In genomic region chr11:68325894-68326220, GRCh38 we compare ENCODE assay signal across 15 cellular contexts. TPM values are rescaled to one million over a fixed set of nuclear protein-coding genes. Genes with fewer than 3 reads are reported as not detected.
DNase-seq lines count a peak whose midpoint lies in the region; ATAC-seq and TF ChIP-seq lines count a peak whose summit lies in the region.
"Had no signal": no experiment of that assay in that cellular context is flagged by ENCODE, and none has a peak within 500 bp of the region (broad histone marks: within the 10 kb centered on the region; RNA-seq: fewer than 3 reads in every experiment).

No MANE protein-coding gene starts in this region.

- no TSS peak for BruUV-seq in Panc1 (replicated peaks; lab: Mats Ljungman, UMichigan)

- H3K27me3 Mint-ChIP-seq in GM23338 (ENCODE audit: insufficient read depth, low read depth, poor library complexity), result peaks cover 7% of the 10 kb centered on the region

- H3K36me3 ChIP-seq in GM23338 (ENCODE audit: insufficient read depth) (no peaks in the 10 kb centered on the region), Panc1 (ENCODE audit: control insufficient read depth, insufficient read depth, low read length) (no peaks in the 10 kb centered on the region), liver (ENCODE audit: control insufficient read depth in 4 of 4, insufficient read depth in 3 of 4, low read depth in 1 of 4, low read length in 3 of 4) (no peaks in the 10 kb centered on the region)
- H3K36me3 ChIP-seq: HAP-1 had no signal

- no peaks in the 10 kb centered on the region for H3K27me3 ChIP-seq in GM23338 (ENCODE audit: insufficient read depth)
- no peaks in the 10 kb centered on the region for H3K27me3 ChIP-seq in Panc1 (ENCODE audit: control insufficient read depth, insufficient read depth, low read length)
- H3K27me3 ChIP-seq in liver (ENCODE audit: control insufficient read depth in 4 of 4, insufficient read depth in 4 of 4, low read length in 3 of 4), result no peaks in the 10 kb centered on the region

- in situ Hi-C loops in Panc1 (cut with HindIII; ENCODE audit: low pct_unique_long_range_greater_than_20kb, low sequenced_read_pairs), result no loop called here

- H3K9ac ChIP-seq in liver (ENCODE audit: low read depth in 1 of 2, low read length in 2 of 2), result no peak overlapping the region

- peaks cover 3% of the 10 kb centered on the region for H4K20me1 ChIP-seq in GM23338 (replicated peaks; ENCODE audit: insufficient read depth)

- no peaks in the 10 kb centered on the region for H3K9me2 ChIP-seq in GM23338 (ENCODE audit: insufficient read depth)

- peaks cover 83% of the 10 kb centered on the region for H3K79me2 ChIP-seq in GM23338 (replicated peaks; ENCODE audit: insufficient read depth)

- no peak overlapping the region for H2AFZ ChIP-seq in GM23338

- no peak overlapping the region for H3K4me3 Mint-ChIP-seq in GM23338

- H3K27ac ChIP-seq in GM23338 (ENCODE audit: low read depth), result no peak overlapping the region
- peak overlapping the region; percentile 37; the same call in 1 of the 2 replicates for H3K27ac ChIP-seq in Panc1 (ENCODE audit: low read length)
- H3K27ac ChIP-seq in liver (ENCODE audit: low read depth in 1 of 2, low read length in 2 of 2), result peak overlapping the region; percentile 76 to 84
- H3K27ac ChIP-seq: C4-2B, HL-60 had no signal

- TF ChIP-seq RAD21 in liver (IDR thresholded peaks at IDR 0.05), result no peak

- ATAC-seq in GM23338 (no peak), Panc1 (no peak), sciatic nerve (peak; percentile 18), HG03520 (IDR thresholded peaks at IDR 0.05; ENCODE audit: unreplicated experiment) (no peak)

- H3F3A ChIP-seq in GM23338 (replicated peaks; ENCODE audit: low read depth), result no peaks in the 10 kb centered on the region

- H3K4me1 Mint-ChIP-seq in GM23338, result peaks cover 65% of the 10 kb centered on the region

- H3K36me3 Mint-ChIP-seq in GM23338 (ENCODE audit: low read depth), result peaks cover 9% of the 10 kb centered on the region

- no peak overlapping the region for H3K4me2 ChIP-seq in GM23338

- POLR2A ChIA-PET in Panc1 (lab: Charles Lee), result no interaction called here

- CTCF ChIA-PET in Panc1 (lab: Charles Lee), result interaction anchor here (1.3 kb wide), 1 partner anchor 12 kb away, joined by 3 read pairs; no protein-coding TSS in a partner anchor

- no peaks in the 10 kb centered on the region for H3K9me3 ChIP-seq in Panc1 (ENCODE audit: control insufficient read depth, insufficient read depth, low read depth, low read length)
- no peaks in the 10 kb centered on the region for H3K9me3 ChIP-seq in liver (ENCODE audit: control insufficient read depth in 4 of 4, low read length in 3 of 4)
- H3K9me3 ChIP-seq: HAP-1 had no signal

- no peak overlapping the region for H3K4me3 ChIP-seq in GM23338
- no peak overlapping the region for H3K4me3 ChIP-seq in Panc1 (ENCODE audit: low read depth in 2 of 2, low read length in 2 of 2)
- no peak overlapping the region for H3K4me3 ChIP-seq in liver (ENCODE audit: low read depth in 1 of 3, low read length in 3 of 3)
- H3K4me3 ChIP-seq: HAP-1 had no signal

- peaks cover 36% of the 10 kb centered on the region for H3K4me1 ChIP-seq in GM23338 (ENCODE audit: insufficient read depth)
- peaks cover 88% of the 10 kb centered on the region for H3K4me1 ChIP-seq in Panc1 (ENCODE audit: control insufficient read depth, insufficient read depth, low read length)
- H3K4me1 ChIP-seq in liver (ENCODE audit: control insufficient read depth in 4 of 4, insufficient read depth in 4 of 4, low read length in 3 of 4), result peaks cover 53 to 96% (median 87%) of the 10 kb centered on the region in 4 donors
- H3K4me1 ChIP-seq: HAP-1 had no signal

- WGBS in liver, result 87% methylated on average over 14 of the region's 14 CpGs

- DNase-seq in GM23338 (ENCODE audit: low spot score) (peak; percentile 36), Panc1 (ENCODE audit: low read depth, low spot score) (no peak), sciatic nerve (ENCODE audit: low spot score) (no peak), NCI-H1694 treated with DMSO at 0.1 percent for 48 hours (lab: John Stamatoyannopoulos, UW) (no peak), NCI-H2196 treated with DMSO at 0.1 percent for 48 hours (lab: John Stamatoyannopoulos, UW; ENCODE audit: unreplicated experiment) (no peak)
- DNase-seq: DMS79 treated with DMSO at 0.1 percent for 48 hours, IMR-90, NCI-H1048, NCI-H1436, NCI-H2029 had no signal

- intact Hi-C loops in Panc1 (cut with micrococcal nuclease; ENCODE audit: unreplicated experiment) (no loop called here), sciatic nerve (cut with DNase I) (no loop called here)

- no peaks in the 10 kb centered on the region; the same call in 2 of the 3 replicates for H3K9me3 Mint-ChIP-seq in GM23338

- TF ChIP-seq CTCF in GM23338 (conservative IDR thresholded peaks at IDR 0.05; ENCODE audit: low read depth in 2 of 2) (no peak), Panc1 (IDR thresholded peaks at IDR 0.05) (no peak), liver (IDR thresholded peaks at IDR 0.05; ENCODE audit: low read depth, low read length, missing input control) (no peak)

- no peak overlapping the region for H3K27ac Mint-ChIP-seq in GM23338

TF ChIP-seq in GM23338, 12 proteins besides CTCF, POLR2A, EP300 and RAD21 (continues in another document):
- TF ChIP-seq, protein P1, sequence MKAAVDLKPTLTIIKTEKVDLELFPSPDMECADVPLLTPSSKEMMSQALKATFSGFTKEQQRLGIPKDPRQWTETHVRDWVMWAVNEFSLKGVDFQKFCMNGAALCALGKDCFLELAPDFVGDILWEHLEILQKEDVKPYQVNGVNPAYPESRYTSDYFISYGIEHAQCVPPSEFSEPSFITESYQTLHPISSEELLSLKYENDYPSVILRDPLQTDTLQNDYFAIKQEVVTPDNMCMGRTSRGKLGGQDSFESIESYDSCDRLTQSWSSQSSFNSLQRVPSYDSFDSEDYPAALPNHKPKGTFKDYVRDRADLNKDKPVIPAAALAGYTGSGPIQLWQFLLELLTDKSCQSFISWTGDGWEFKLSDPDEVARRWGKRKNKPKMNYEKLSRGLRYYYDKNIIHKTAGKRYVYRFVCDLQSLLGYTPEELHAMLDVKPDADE (IDR thresholded peaks at IDR 0.05), result no peak
- TF ChIP-seq ZNF331 (CRISPR knock-in tag; IDR thresholded peaks at IDR 0.05; ENCODE audit: low read depth), result no peak

TF ChIP-seq in liver, 16 proteins besides CTCF, POLR2A, EP300 and RAD21 (continues in another document):
- no peak for TF ChIP-seq ATF3 (IDR thresholded peaks at IDR 0.05)
- TF ChIP-seq HNF4A (conservative IDR thresholded peaks at IDR 0.05), result no peak
- TF ChIP-seq, protein P2, sequence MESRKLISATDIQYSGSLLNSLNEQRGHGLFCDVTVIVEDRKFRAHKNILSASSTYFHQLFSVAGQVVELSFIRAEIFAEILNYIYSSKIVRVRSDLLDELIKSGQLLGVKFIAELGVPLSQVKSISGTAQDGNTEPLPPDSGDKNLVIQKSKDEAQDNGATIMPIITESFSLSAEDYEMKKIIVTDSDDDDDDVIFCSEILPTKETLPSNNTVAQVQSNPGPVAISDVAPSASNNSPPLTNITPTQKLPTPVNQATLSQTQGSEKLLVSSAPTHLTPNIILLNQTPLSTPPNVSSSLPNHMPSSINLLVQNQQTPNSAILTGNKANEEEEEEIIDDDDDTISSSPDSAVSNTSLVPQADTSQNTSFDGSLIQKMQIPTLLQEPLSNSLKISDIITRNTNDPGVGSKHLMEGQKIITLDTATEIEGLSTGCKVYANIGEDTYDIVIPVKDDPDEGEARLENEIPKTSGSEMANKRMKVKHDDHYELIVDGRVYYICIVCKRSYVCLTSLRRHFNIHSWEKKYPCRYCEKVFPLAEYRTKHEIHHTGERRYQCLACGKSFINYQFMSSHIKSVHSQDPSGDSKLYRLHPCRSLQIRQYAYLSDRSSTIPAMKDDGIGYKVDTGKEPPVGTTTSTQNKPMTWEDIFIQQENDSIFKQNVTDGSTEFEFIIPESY (IDR thresholded peaks at IDR 0.05), result no peak
- no peak for TF ChIP-seq YY1 (IDR thresholded peaks at IDR 0.05)
- TF ChIP-seq FOXA1 (IDR thresholded peaks at IDR 0.05), result no peak
- no peak for TF ChIP-seq SP1 (IDR thresholded peaks at IDR 0.05)

RNA-seq across cellular contexts. Expression of gene LRP5, which starts 13.5 kb away (rescaled TPM):
- 35.1 and 51.1 TPM in 2 replicates for total RNA-seq in GM23338 (2014; rRNA removed; shearing (Covaris generic))
- polyA plus RNA-seq in GM23338 (2016; fragmentation: Nextera tagmentation; extraction: Ambion mirVana) (26.9 and 38.3 TPM in 2 replicates), liver (10 to 100 TPM; 48.9 to 88.8 TPM)
- total RNA-seq in Panc1 (2021; ENCODE audit: unreplicated experiment) (171 TPM), liver (10 to 100 TPM; 53.8 to 99.3 TPM), sciatic nerve (55.2 TPM)
- 357 TPM for polyA plus RNA-seq in Panc1 (2012; ENCODE audit: insufficient read length)

RNA-seq across cellular contexts. Expression of gene C11orf24, which starts 54.1 kb away (rescaled TPM):
- total RNA-seq in GM23338 (2014; rRNA removed; shearing (Covaris generic)), result 45.2 and 57.5 TPM in 2 replicates
- polyA plus RNA-seq in GM23338 (2016; fragmentation: Nextera tagmentation; extraction: Ambion mirVana) (49.8 and 50.7 TPM in 2 replicates), liver (10 to 100 TPM; 24.2 to 50.3 TPM)
- total RNA-seq in Panc1 (2021; ENCODE audit: unreplicated experiment) (53.1 TPM), liver (10 to 100 TPM in 1 of 2 donors, 1 to 10 TPM in 1; 7.8 to 39.8 TPM), sciatic nerve (53.2 TPM)
- polyA plus RNA-seq in Panc1 (2012; ENCODE audit: insufficient read length), result 48.1 TPM
